Comparison of ENCODE assay signal across 19 cellular contexts in genomic region chr11:129258205-129258604, GRCh38.
A peak's percentile ranks its signal among the peaks of the same experiment; 100 is the strongest.
DNase-seq lines count a peak whose midpoint lies in the region; ATAC-seq, FAIRE-seq and TF ChIP-seq lines count a peak whose summit lies in the region.
"Had no signal": no experiment of that assay in that cellular context is flagged by ENCODE, and none has a peak within 500 bp of the region (broad histone marks: within the 10 kb centered on the region; RNA-seq: fewer than 3 reads in every experiment).

No MANE protein-coding gene starts in this region.

- no peak overlapping the region for H3K56ac ChIP-seq in H1 (replicated peaks; ENCODE audit: insufficient read length, low read depth, low read length)

- FAIRE-seq in HepG2 (lab: Jason Lieb, UNC) (no peak), H1 (lab: Jason Lieb, UNC) (no peak)
- FAIRE-seq: A549, G401.6, GM12891, GM19239 had no signal

- H2BK12ac ChIP-seq in H1 (ENCODE audit: low read depth, low read length), result no peak overlapping the region

- TF ChIP-seq POLR2A in HepG2 (IDR thresholded peaks at IDR 0.05; ENCODE audit: insufficient read depth in 1 of 2, low read depth in 2 of 2, low read length in 2 of 2) (no peak), right lobe of liver (IDR thresholded peaks at IDR 0.05) (no peak), H1 (IDR thresholded peaks at IDR 0.05; ENCODE audit: control extremely low read depth in 1 of 2, low read depth in 2 of 2, low read length in 2 of 2) (no peak)

- POLR2A ChIA-PET in HepG2 (lab: Yijun Ruan, JAX) (no interaction called here), H1 (lab: Charles Lee; ENCODE audit: partially characterized antibody) (interaction anchor here (1.2 kb wide), 1 partner anchor 9 kb away, joined by 5 read pairs; no protein-coding TSS in a partner anchor)

- 76% methylated on average over 5 of the region's 5 CpGs for WGBS in HepG2 (ENCODE audit: low lambda C conversion rate)
- 66% methylated on average over 5 of the region's 5 CpGs for WGBS in right lobe of liver (ENCODE audit: insufficient coverage, low coverage, low lambda C conversion rate, missing lambda C conversion rate)
- 55% methylated on average over 5 of the region's 5 CpGs; no CpG with 5 or more reads in 1 of the 2 experiments for WGBS in H1 (ENCODE audit: extremely low coverage in 1 of 2, insufficient coverage in 1 of 2, insufficient read length in 1 of 2, insufficient replicate concordance in 2 of 2, low coverage in 1 of 2, low lambda C conversion rate in 2 of 2, missing lambda C conversion rate in 1 of 2), 2 experiments

- no peak overlapping the region for H3K4me2 ChIP-seq in HepG2 (ENCODE audit: low read depth, low read length)
- no peak overlapping the region; a peak in 1 of 4 replicates for H3K4me2 ChIP-seq in H1 (ENCODE audit: insufficient read depth in 1 of 2, low read depth in 2 of 2, low read length in 2 of 2)
- no peak overlapping the region for H3K4me2 ChIP-seq in Karpas-422 (ENCODE audit: low read depth, low read length, poor library complexity, severe bottlenecking)
- H3K4me2 ChIP-seq: A549 had no signal

- H2AFZ ChIP-seq in HepG2 (ENCODE audit: low read length) (no peak overlapping the region), H1 (ENCODE audit: low read length) (no peak overlapping the region), Karpas-422 (ENCODE audit: low read length) (no peak overlapping the region)

- TF ChIP-seq CTCF in HepG2 (CRISPR knock-in tag; IDR thresholded peaks at IDR 0.05) (no peak), right lobe of liver (IDR thresholded peaks at IDR 0.05) (no peak), H1 (IDR thresholded peaks at IDR 0.05; ENCODE audit: control extremely low read depth in 1 of 3, insufficient read depth in 1 of 3, low read depth in 1 of 3, low read length in 3 of 3) (no peak), neural crest cell (conservative IDR thresholded peaks at IDR 0.05) (no peak)

- TF ChIP-seq EP300 in HepG2 (IDR thresholded peaks at IDR 0.05; ENCODE audit: low read depth in 2 of 2, low read length in 2 of 2), result no peak
- no peak for TF ChIP-seq EP300 in HepG2 (CRISPR knock-in tag; IDR thresholded peaks at IDR 0.05; ENCODE audit: borderline replicate concordance)
- no peak for TF ChIP-seq EP300 in H1 (IDR thresholded peaks at IDR 0.05; ENCODE audit: borderline replicate concordance in 1 of 2, low read depth in 2 of 2, low read length in 2 of 2)

- H3K9me2 ChIP-seq in Karpas-422 (replicated peaks; ENCODE audit: insufficient read depth, low read length), result no peaks in the 10 kb centered on the region

- peak overlapping the region; percentile 25 for H3K4me3 Mint-ChIP-seq in neural crest cell
- H3K4me3 Mint-ChIP-seq: CD4-positive, alpha-beta T cell had no signal

- no peak for ATAC-seq in HepG2
- no peak for ATAC-seq in right lobe of liver
- ATAC-seq in GM21526 (IDR thresholded peaks at IDR 0.05; ENCODE audit: low FRiP score, unreplicated experiment), result no peak
- ATAC-seq in sciatic nerve, result no peak
- ATAC-seq: A549 had no signal

- H3K36me3 ChIP-seq in HepG2 (replicated peaks in 1 of 2; ENCODE audit: control insufficient read depth in 1 of 2, insufficient read depth in 2 of 2, low read length in 2 of 2) (no peaks in the 10 kb centered on the region), right lobe of liver (no peaks in the 10 kb centered on the region), H1 (ENCODE audit: control insufficient read depth in 2 of 4, insufficient read depth in 4 of 4, low read length in 3 of 4) (no peaks in the 10 kb centered on the region), Karpas-422 (ENCODE audit: insufficient read depth, low read length) (no peaks in the 10 kb centered on the region)
- H3K36me3 ChIP-seq: HAP-1 had no signal

- no peaks in the 10 kb centered on the region for H3K9me3 ChIP-seq in HepG2 (ENCODE audit: low read length)
- no peaks in the 10 kb centered on the region for H3K9me3 ChIP-seq in right lobe of liver
- no peaks in the 10 kb centered on the region for H3K9me3 ChIP-seq in H1 (ENCODE audit: insufficient read depth in 2 of 2, low read depth in 1 of 2, low read length in 1 of 2)
- H3K9me3 ChIP-seq in Karpas-422 (ENCODE audit: low read length), result no peaks in the 10 kb centered on the region
- H3K9me3 ChIP-seq: A549, HAP-1 had no signal

- H3K27ac Mint-ChIP-seq in neural crest cell (ENCODE audit: unreplicated experiment), result peak overlapping the region; percentile 37
- H3K27ac Mint-ChIP-seq: CD4-positive, alpha-beta T cell had no signal

- H2BK5ac ChIP-seq in H1 (ENCODE audit: low read depth, low read length), result no peak overlapping the region

- DNase-seq in HepG2 (ENCODE audit: low spot score), result no peak
- DNase-seq in right lobe of liver, result no peak
- no peak for DNase-seq in H1 (ENCODE audit: low read depth in 1 of 2, low spot score in 2 of 2)
- DNase-seq in neural crest cell (ENCODE audit: low read depth, low spot score), result no peak
- no peak for DNase-seq in dedifferentiated amniotic fluid mesenchymal stem cell (ENCODE audit: extremely low spot score)
- no peak for DNase-seq in Karpas-422
- no peak for DNase-seq in sciatic nerve (ENCODE audit: low spot score)
- DNase-seq: AML-193; Calu3; CD4-positive, alpha-beta T cell; GOT3 had no signal

- H2BK120ac ChIP-seq in H1 (replicated peaks; ENCODE audit: low read depth, low read length), result no peak overlapping the region

- no peaks in the 10 kb centered on the region for H3K79me1 ChIP-seq in H1 (ENCODE audit: low read depth, low read length)

- H3K79me2 ChIP-seq in HepG2 (ENCODE audit: insufficient read depth, low read length), result peaks cover 83% of the 10 kb centered on the region
- peaks cover 0 to 96% of the 10 kb centered on the region in 2 experiments; a peak in 2 of 4 replicates for H3K79me2 ChIP-seq in H1 (ENCODE audit: control insufficient read depth in 1 of 2, insufficient read depth in 2 of 2, low read length in 2 of 2)
- no peaks in the 10 kb centered on the region for H3K79me2 ChIP-seq in Karpas-422 (ENCODE audit: low read length)

- H3K4me3 ChIP-seq in HepG2 (replicated peaks in 1 of 3; ENCODE audit: insufficient read depth in 1 of 3, low read depth in 2 of 3, low read length in 3 of 3), result no peak overlapping the region
- H3K4me3 ChIP-seq in right lobe of liver, result no peak overlapping the region
- H3K4me3 ChIP-seq in H1 (ENCODE audit: extremely low read depth in 1 of 4, insufficient read depth in 2 of 4, low read depth in 3 of 4, low read length in 4 of 4), result no peak overlapping the region
- H3K4me3 ChIP-seq in Karpas-422 (ENCODE audit: low read length), result no peak overlapping the region
- H3K4me3 ChIP-seq: A549, HAP-1 had no signal

- no peak overlapping the region for H3K4ac ChIP-seq in H1 (replicated peaks; ENCODE audit: insufficient read length, low read depth, low read length)

- H3K4me1 ChIP-seq in HepG2 (ENCODE audit: insufficient read depth, low read length) (peaks cover 78% of the 10 kb centered on the region), right lobe of liver (peaks cover 0 to 27% (median 12%) of the 10 kb centered on the region in 4 donors), H1 (replicated peaks in 1 of 4; ENCODE audit: control insufficient read depth in 3 of 4, insufficient read depth in 4 of 4, low read length in 3 of 4) (peaks cover 0 to 12% (median 7%) of the 10 kb centered on the region in 4 experiments; a peak in 5 of 7 replicates), Karpas-422 (ENCODE audit: low read length) (no peaks in the 10 kb centered on the region)

- no peak overlapping the region for H3K9ac ChIP-seq in HepG2 (ENCODE audit: insufficient read depth, low read depth, low read length)
- no peak overlapping the region for H3K9ac ChIP-seq in H1 (replicated peaks in 1 of 4; ENCODE audit: extremely low read depth in 1 of 4, low read depth in 3 of 4, low read length in 3 of 4)
- H3K9ac ChIP-seq in Karpas-422 (ENCODE audit: low read length), result no peak overlapping the region

- no peaks in the 10 kb centered on the region for H3K9me3 Mint-ChIP-seq in neural crest cell
- H3K9me3 Mint-ChIP-seq: CD4-positive, alpha-beta T cell had no signal

- no peak overlapping the region for H2AK5ac ChIP-seq in H1 (ENCODE audit: low read depth, low read length)

- H3K27me3 ChIP-seq in HepG2 (ENCODE audit: control insufficient read depth in 1 of 2, insufficient read depth in 2 of 2, low read length in 2 of 2) (no peaks in the 10 kb centered on the region), right lobe of liver (no peaks in the 10 kb centered on the region), H1 (replicated peaks in 1 of 4; ENCODE audit: control insufficient read depth in 3 of 4, extremely low read depth in 1 of 4, insufficient read depth in 3 of 4, low read length in 3 of 4) (no peaks in the 10 kb centered on the region), Karpas-422 (ENCODE audit: low read length) (no peaks in the 10 kb centered on the region)

- no TSS peak for BruUV-seq in HepG2 (replicated peaks; lab: Mats Ljungman, UMichigan)

- H3K23ac ChIP-seq in H1 (ENCODE audit: insufficient read length), result no peak overlapping the region

- TF ChIP-seq RAD21 in HepG2 (CRISPR knock-in tag; IDR thresholded peaks at IDR 0.05) (no peak), H1 (IDR thresholded peaks at IDR 0.05 in 1 of 2, conservative IDR thresholded peaks at IDR 0.05 in 1 of 2; ENCODE audit: low read depth in 2 of 2, low read length in 2 of 2) (no peak)

- H4K8ac ChIP-seq in H1 (ENCODE audit: extremely low read depth, insufficient read depth, low read length), result no peak overlapping the region

- H2BK20ac ChIP-seq in H1 (ENCODE audit: low read length), result no peak overlapping the region

- no peaks in the 10 kb centered on the region for H3K23me2 ChIP-seq in H1 (ENCODE audit: low read depth, low read length)

- in situ Hi-C loops in HepG2 (cut with HindIII; ENCODE audit: extremely low pct_ligation_motif_present, low pct_unique_long_range_greater_than_20kb), result no loop called here

- H3K14ac ChIP-seq in H1 (ENCODE audit: insufficient read length), result no peak overlapping the region

- intact Hi-C loops in HepG2 (cut with micrococcal nuclease; ENCODE audit: unreplicated experiment) (no loop called here), right lobe of liver (cut with DNase I) (no loop called here), sciatic nerve (cut with DNase I) (no loop called here)

- H3K4me1 Mint-ChIP-seq in neural crest cell, result peaks cover 75% of the 10 kb centered on the region

- H4K20me1 ChIP-seq in HepG2 (ENCODE audit: insufficient read depth, low read length) (no peaks in the 10 kb centered on the region), H1 (replicated peaks in 1 of 2; ENCODE audit: control insufficient read depth in 1 of 2, insufficient read depth in 2 of 2, low read length in 2 of 2) (no peaks in the 10 kb centered on the region), Karpas-422 (ENCODE audit: insufficient read depth, low read depth, low read length) (no peaks in the 10 kb centered on the region)

- H2BK15ac ChIP-seq in H1 (ENCODE audit: low read length), result no peak overlapping the region

- H4K5ac ChIP-seq in H1 (ENCODE audit: insufficient read length, low read depth, low read length), result peak overlapping the region; percentile 36

- CTCF ChIA-PET in HepG2 (lab: Yijun Ruan, JAX; ENCODE audit: low intra/inter-chr PET ratio, low total read pairs) (no interaction called here), H1 (lab: Charles Lee; ENCODE audit: partially characterized antibody) (interaction anchor here (0.9 to 1.5 kb wide), 4 partner anchors 9 to 140 kb away, joined by 3 to 5 read pairs (median 4); no protein-coding TSS in a partner anchor)

- no peaks in the 10 kb centered on the region for H3K27me3 Mint-ChIP-seq in neural crest cell (ENCODE audit: low read depth)
- H3K27me3 Mint-ChIP-seq: CD4-positive, alpha-beta T cell had no signal

- H3K27ac ChIP-seq in HepG2 (ENCODE audit: extremely low read length, insufficient read depth, low read length), result peak overlapping the region; percentile 64
- no peak overlapping the region for H3K27ac ChIP-seq in right lobe of liver
- H3K27ac ChIP-seq in H1 (ENCODE audit: low read depth, low read length), result no peak overlapping the region
- no peak overlapping the region for H3K27ac ChIP-seq in Karpas-422 (ENCODE audit: low read length)
- H3K27ac ChIP-seq: 22Rv1, A549, C4-2B had no signal

- H3K18ac ChIP-seq in H1 (ENCODE audit: extremely low read depth, low read length), result no peak overlapping the region

- no peak overlapping the region for H4K91ac ChIP-seq in H1 (replicated peaks; ENCODE audit: insufficient read length, low read length)

- peaks cover 5% of the 10 kb centered on the region for H3K36me3 Mint-ChIP-seq in neural crest cell (ENCODE audit: low read depth)
